ENCODE assay signal across 17 cellular contexts in the genomic region with DNA sequence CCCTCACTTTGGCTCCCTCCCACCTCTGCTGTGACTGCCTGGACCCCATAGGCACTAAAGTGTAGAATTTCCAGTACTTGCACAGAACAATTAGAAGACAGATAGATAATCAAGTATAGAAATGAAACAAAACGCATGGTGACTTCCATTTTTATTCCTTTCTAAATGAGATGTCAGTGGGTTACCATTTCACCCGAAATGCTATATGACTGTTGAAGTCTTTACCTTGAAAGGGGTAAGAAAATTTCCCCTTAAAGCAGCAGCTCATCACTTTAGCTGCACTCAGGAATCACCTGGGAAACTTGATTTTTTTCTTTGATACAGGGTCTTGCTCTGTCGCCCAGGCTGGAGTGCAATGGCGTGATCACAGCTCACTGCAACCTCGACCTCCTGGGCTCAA. TPM values are rescaled to one million over a fixed set of nuclear protein-coding genes. Genes with fewer than 3 reads are reported as not detected.
DNase-seq lines count a peak whose midpoint lies in the region; ATAC-seq, FAIRE-seq and TF ChIP-seq lines count a peak whose summit lies in the region.
"Had no signal": no experiment of that assay in that cellular context is flagged by ENCODE, and none has a peak within 500 bp of the region (broad histone marks: within the 10 kb centered on the region; RNA-seq: fewer than 3 reads in every experiment).

No MANE protein-coding gene starts in this region.

- no peaks in the 10 kb centered on the region for H3K79me2 ChIP-seq in ACC112 (ENCODE audit: control insufficient read depth, insufficient read depth, low read length, unreplicated experiment)

- peak; percentile 30 for DNase-seq in NCI-H524 treated with DMSO at 0.1 percent for 48 hours (lab: John Stamatoyannopoulos, UW)
- no peak for DNase-seq in NCI-H524 (lab: John Stamatoyannopoulos, UW)
- no peak for DNase-seq in stimulated activated naive B cell treated with anti-CD40 and anti-IgM and Interleukin-4, amounts not matched to agents 10 μg/mL and 1 μg/mL and 100 μg/mL, for 72 hours
- no peak for DNase-seq in germinal center (ENCODE audit: low spot score)
- DNase-seq in GM12892 (ENCODE audit: insufficient read length) = no peak
- DNase-seq: CD4-positive, alpha-beta memory T cell; DMS153; DMS79; GDM1 had no signal

- H3K36me3 ChIP-seq in ACC112 (ENCODE audit: insufficient read depth, low read length) = no peaks in the 10 kb centered on the region
- H3K36me3 ChIP-seq: BLaER1, HAP-1 had no signal

- no peak for FAIRE-seq in GM12892 (lab: Jason Lieb, UNC)
- FAIRE-seq: A549 had no signal

- H2AFZ ChIP-seq in ACC112 (ENCODE audit: low read length, unreplicated experiment) = peak overlapping the region; percentile 38

- peaks cover 17% of the 10 kb centered on the region for H3K27me3 Mint-ChIP-seq in activated T-helper 17 cell treated with anti-CD3 and anti-CD28 coated beads, Interleukin-2, amount 50 U/mL, for 72 hours
- peaks cover 8% of the 10 kb centered on the region in 2 donors for H3K27me3 Mint-ChIP-seq in stimulated activated naive B cell treated with anti-CD40 and anti-IgM and Interleukin-4, amounts not matched to agents 10 μg/mL and 1 μg/mL and 100 μg/mL, for 72 hours

- H3K4me1 ChIP-seq in ACC112 (ENCODE audit: control insufficient read depth, insufficient read depth, low read length, unreplicated experiment) = peaks cover 3% of the 10 kb centered on the region
- H3K4me1 ChIP-seq: HAP-1 had no signal

- H3K27me3 ChIP-seq in ACC112 (ENCODE audit: insufficient read depth, low read length) = 0 out of 2 replicates have a peak, but pooled peaks cover 4% of the 10 kb centered on the region
- H3K27me3 ChIP-seq: BLaER1 had no signal

- TF ChIP-seq POLR2A in GM12892 (IDR thresholded peaks at IDR 0.05; ENCODE audit: low read depth, low read length) = no peak

- no peak overlapping the region for H3K4me3 Mint-ChIP-seq in activated T-helper 17 cell treated with anti-CD3 and anti-CD28 coated beads, Interleukin-2, amount 50 U/mL, for 72 hours
- peak overlapping the region in 1 of 2 donors; percentile 8 for H3K4me3 Mint-ChIP-seq in stimulated activated naive B cell treated with anti-CD40 and anti-IgM and Interleukin-4, amounts not matched to agents 10 μg/mL and 1 μg/mL and 100 μg/mL, for 72 hours
- H3K4me3 Mint-ChIP-seq: CD14-positive monocyte; CD4-positive, alpha-beta memory T cell had no signal

- peak; percentile 29 for ATAC-seq in activated T-helper 17 cell treated with anti-CD3 and anti-CD28 coated beads, Interleukin-2, amount 50 U/mL, for 72 hours (replicated peaks)
- peak; percentile 61 to 73 for ATAC-seq in stimulated activated naive B cell treated with anti-CD40 and anti-IgM and Interleukin-4, amounts not matched to agents 10 μg/mL and 1 μg/mL and 100 μg/mL, for 72 hours (replicated peaks)
- ATAC-seq: A549 had no signal

- peak overlapping the region; percentile 33; the same call in 1 of the 2 replicates for H3K4me3 ChIP-seq in ACC112 (ENCODE audit: low read depth, low read length)
- H3K4me3 ChIP-seq: A549, BLaER1, HAP-1 had no signal

- no peak overlapping the region for H3K27ac ChIP-seq in ACC112 (ENCODE audit: low read depth, low read length)
- H3K27ac ChIP-seq: 22Rv1, A549, BLaER1 had no signal

- H3K9me3 Mint-ChIP-seq in activated T-helper 17 cell treated with anti-CD3 and anti-CD28 coated beads, Interleukin-2, amount 50 U/mL, for 72 hours = no peaks in the 10 kb centered on the region
- H3K9me3 Mint-ChIP-seq in stimulated activated naive B cell treated with anti-CD40 and anti-IgM and Interleukin-4, amounts not matched to agents 10 μg/mL and 1 μg/mL and 100 μg/mL, for 72 hours = no peaks in the 10 kb centered on the region

- H3K27ac Mint-ChIP-seq in activated T-helper 17 cell treated with anti-CD3 and anti-CD28 coated beads, Interleukin-2, amount 50 U/mL, for 72 hours = no peak overlapping the region
- H3K27ac Mint-ChIP-seq in stimulated activated naive B cell treated with anti-CD40 and anti-IgM and Interleukin-4, amounts not matched to agents 10 μg/mL and 1 μg/mL and 100 μg/mL, for 72 hours = peak overlapping the region; percentile 65
- H3K27ac Mint-ChIP-seq: CD14-positive monocyte; CD4-positive, alpha-beta memory T cell had no signal

- no peaks in the 10 kb centered on the region for H3K36me3 Mint-ChIP-seq in activated T-helper 17 cell treated with anti-CD3 and anti-CD28 coated beads, Interleukin-2, amount 50 U/mL, for 72 hours (ENCODE audit: low read depth)
- H3K36me3 Mint-ChIP-seq in stimulated activated naive B cell treated with anti-CD40 and anti-IgM and Interleukin-4, amounts not matched to agents 10 μg/mL and 1 μg/mL and 100 μg/mL, for 72 hours = peaks cover 0 to 1% of the 10 kb centered on the region in 2 donors
- H3K36me3 Mint-ChIP-seq: CD14-positive monocyte; CD4-positive, alpha-beta memory T cell had no signal

- no peaks in the 10 kb centered on the region for H3K4me1 Mint-ChIP-seq in activated T-helper 17 cell treated with anti-CD3 and anti-CD28 coated beads, Interleukin-2, amount 50 U/mL, for 72 hours
- H3K4me1 Mint-ChIP-seq in stimulated activated naive B cell treated with anti-CD40 and anti-IgM and Interleukin-4, amounts not matched to agents 10 μg/mL and 1 μg/mL and 100 μg/mL, for 72 hours = peaks cover 0 to 5% of the 10 kb centered on the region in 2 donors
- H3K4me1 Mint-ChIP-seq: CD14-positive monocyte; CD4-positive, alpha-beta memory T cell had no signal

RNA-seq across cellular contexts. Expression of gene KSR2, which starts 12.5 kb away (rescaled TPM):
- under 1 TPM; 0.06 to 0.93 TPM for total RNA-seq in activated T-helper 17 cell treated with anti-CD3 and anti-CD28 coated beads, Interleukin-2, amount 50 U/mL, for 72 hours
- 0.06 TPM for polyA plus RNA-seq in GM12892 (2012; ENCODE audit: missing spikeins)
- polyA plus RNA-seq: AG04450, CD14-positive monocyte had no signal

RNA-seq across cellular contexts. Expression of gene RFC5, which starts 35.2 kb away (rescaled TPM):
- 10 to 100 TPM; 53.7 to 64.4 TPM for total RNA-seq in activated T-helper 17 cell treated with anti-CD3 and anti-CD28 coated beads, Interleukin-2, amount 50 U/mL, for 72 hours
- polyA plus RNA-seq in GM12892 (2012; ENCODE audit: missing spikeins) = 45.3 TPM
